In the genomic region with DNA sequence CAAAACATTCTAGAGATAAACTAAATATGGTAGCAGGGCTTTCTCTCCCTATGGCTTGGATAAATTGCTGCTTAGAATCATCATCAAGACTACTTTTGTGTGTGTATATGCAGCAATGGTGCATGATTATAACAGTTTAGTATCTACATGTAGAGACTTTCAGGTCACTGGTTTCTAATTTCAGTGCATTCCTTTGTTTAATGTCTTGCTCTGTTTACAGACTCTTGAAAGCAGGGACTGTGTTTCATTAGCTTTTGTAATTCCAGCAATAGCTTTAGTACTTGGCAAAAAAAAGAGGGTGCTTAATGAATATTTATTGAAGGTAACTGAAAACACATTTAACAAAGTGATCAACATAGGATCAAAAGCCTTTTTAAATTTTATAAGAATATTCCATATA, we compare ENCODE assay signal across 25 cellular contexts.
DNase-seq lines count a peak whose midpoint lies in the region; ATAC-seq and TF ChIP-seq lines count a peak whose summit lies in the region.
"Had no signal": no experiment of that assay in that cellular context is flagged by ENCODE, and none has a peak within 500 bp of the region (broad histone marks: within the 10 kb centered on the region; RNA-seq: fewer than 3 reads in every experiment).

No MANE protein-coding gene starts in this region.

- H3K9ac ChIP-seq in mesenchymal stem cell (ENCODE audit: low read length): no peak overlapping the region

- H2AFZ ChIP-seq in mesenchymal stem cell (ENCODE audit: low read depth, low read length): no peak overlapping the region
- H2AFZ ChIP-seq: hepatocyte had no signal

- no peak for TF ChIP-seq POLR2A in thyroid gland (IDR thresholded peaks at IDR 0.05)

- no peak overlapping the region for H4K91ac ChIP-seq in mesenchymal stem cell (ENCODE audit: low read length)

- no peak overlapping the region for H2AK5ac ChIP-seq in mesenchymal stem cell (ENCODE audit: low read length, severe bottlenecking)

- H2BK5ac ChIP-seq in mesenchymal stem cell (ENCODE audit: low read depth, low read length, poor library complexity, severe bottlenecking): no peak overlapping the region

- no peak overlapping the region for H3K18ac ChIP-seq in mesenchymal stem cell (ENCODE audit: low read depth in 1 of 2, low read length in 2 of 2)

- no peak overlapping the region for H2BK120ac ChIP-seq in mesenchymal stem cell (ENCODE audit: low read depth, low read length)

- no peak overlapping the region for H3K14ac ChIP-seq in mesenchymal stem cell (ENCODE audit: low read length in 2 of 2)

- H3K36me3 ChIP-seq in mesenchymal stem cell (ENCODE audit: control insufficient read depth in 1 of 2, insufficient read depth in 2 of 2, low read depth in 1 of 2, low read length in 2 of 2): no peaks in the 10 kb centered on the region
- H3K36me3 ChIP-seq in thyroid gland: no peaks in the 10 kb centered on the region
- H3K36me3 ChIP-seq: BE2C, gastrocnemius medialis, sigmoid colon had no signal

- TF ChIP-seq CTCF in thyroid gland (IDR thresholded peaks at IDR 0.05): no peak

- ATAC-seq in HG03571 (IDR thresholded peaks at IDR 0.05; ENCODE audit: unreplicated experiment): no peak
- ATAC-seq: activated CD8-positive, alpha-beta T cell treated with anti-CD3 and anti-CD28 coated beads, Interleukin-2, amount 10 ng/mL, durations not matched to agents 7 days and 5 days; activated naive CD8-positive, alpha-beta T cell treated with anti-CD3 and anti-CD28 coated beads, Interleukin-2, amount 50 U/mL, for 24 hours; body of pancreas; gastrocnemius medialis; GM12878; left ventricle myocardium superior had no signal

- H3K27me3 ChIP-seq in mesenchymal stem cell (ENCODE audit: control insufficient read depth in 1 of 2, insufficient read depth in 1 of 2, low read length in 2 of 2) (no peaks in the 10 kb centered on the region), thyroid gland (no peaks in the 10 kb centered on the region)
- H3K27me3 ChIP-seq: BE2C, body of pancreas, gastrocnemius medialis, hepatocyte, sigmoid colon had no signal

- H3K9me3 ChIP-seq in mesenchymal stem cell (ENCODE audit: control insufficient read depth, low read length): no peaks in the 10 kb centered on the region
- H3K9me3 ChIP-seq in thyroid gland: no peaks in the 10 kb centered on the region
- H3K9me3 ChIP-seq: BE2C, gastrocnemius medialis, sigmoid colon had no signal

- no peak overlapping the region for H3K4ac ChIP-seq in mesenchymal stem cell (ENCODE audit: low read depth in 1 of 2, low read length in 2 of 2)

- H2BK15ac ChIP-seq in mesenchymal stem cell (ENCODE audit: low read depth, poor library complexity, severe bottlenecking): no peak overlapping the region

- no peak overlapping the region for H4K8ac ChIP-seq in mesenchymal stem cell (ENCODE audit: low read length)

- intact Hi-C loops in thyroid gland (cut with DNase I): no loop called here

- no peak overlapping the region for H2BK12ac ChIP-seq in mesenchymal stem cell (ENCODE audit: low read length in 2 of 2)

- H3K23ac ChIP-seq in mesenchymal stem cell (ENCODE audit: low read length in 2 of 2): no peak overlapping the region

- H3K27ac ChIP-seq in mesenchymal stem cell (ENCODE audit: low read length, poor library complexity, severe bottlenecking) (no peak overlapping the region), thyroid gland (no peak overlapping the region)
- H3K27ac ChIP-seq: body of pancreas, gastrocnemius medialis, hepatocyte, sigmoid colon had no signal

- H3K4me2 ChIP-seq in mesenchymal stem cell (ENCODE audit: low read length, poor library complexity, severe bottlenecking): no peak overlapping the region
- H3K4me2 ChIP-seq: hepatocyte had no signal

- DNase-seq in DMS153 (lab: John Stamatoyannopoulos, UW): peak; percentile 81
- DNase-seq in NCI-H146 (lab: John Stamatoyannopoulos, UW): peak; percentile 78
- peak; percentile 25 for DNase-seq in SHP77 treated with DMSO at 0.1 percent for 48 hours (lab: John Stamatoyannopoulos, UW)
- peak; percentile 17 for DNase-seq in mesenchymal stem cell
- DNase-seq in cerebellar cortex (ENCODE audit: low spot score): no peak
- no peak for DNase-seq in stimulated activated CD4-positive, alpha-beta T cell treated with anti-CD3 and anti-CD28 coated beads, Interleukin-15, amount 100 ng/mL, for 24 hours
- no peak for DNase-seq in thyroid gland
- DNase-seq: activated CD8-positive, alpha-beta T cell treated with anti-CD3 and anti-CD28 coated beads, Interleukin-2, amount 10 ng/mL, durations not matched to agents 7 days and 5 days; activated gamma-delta T cell; activated naive CD8-positive, alpha-beta T cell treated with anti-CD3 and anti-CD28 coated beads, Interleukin-2, amount 50 U/mL, for 24 hours; activated T-cell treated with anti-CD3 and anti-CD28 coated beads for 4 hours; BE2C; body of pancreas; effector CD4-positive, alpha-beta T cell; gastrocnemius medialis; immature natural killer cell; Karpas-422; MV-4-11; NCI-H524 treated with DMSO at 0.1 percent for 48 hours; posterior cingulate gyrus; sigmoid colon had no signal

- H3K4me3 ChIP-seq in mesenchymal stem cell (ENCODE audit: insufficient read depth in 1 of 2, low read depth in 1 of 2, low read length in 2 of 2) (no peak overlapping the region), thyroid gland (replicated peaks in 1 of 3) (no peak overlapping the region)
- H3K4me3 ChIP-seq: body of pancreas, gastrocnemius medialis, GM12878, hepatocyte, sigmoid colon had no signal

- H3K4me1 ChIP-seq in mesenchymal stem cell (ENCODE audit: control insufficient read depth, insufficient read depth, low read depth, low read length) (no peaks in the 10 kb centered on the region), thyroid gland (no peaks in the 10 kb centered on the region)
- H3K4me1 ChIP-seq: BE2C, gastrocnemius medialis had no signal

- H3K79me1 ChIP-seq in mesenchymal stem cell (replicated peaks; ENCODE audit: low read length, poor library complexity, severe bottlenecking): no peaks in the 10 kb centered on the region

Comparison
In these comparisons a context has a peak if more than half of its experiments do, and no peak if none do; other contexts are left out.
1. DNase-seq: peak in DMS153 (single experiment), NCI-H146 (single experiment), SHP77 treated with DMSO at 0.1 percent for 48 hours (single experiment) and mesenchymal stem cell (single experiment); none in cerebellar cortex (single experiment), stimulated activated CD4-positive, alpha-beta T cell treated with anti-CD3 and anti-CD28 coated beads, Interleukin-15, amount 100 ng/mL, for 24 hours (single experiment) and thyroid gland (0 of 2).